In genomic region chr10:106707657-106708056, GRCh38 we compare ENCODE assay signal across 15 cellular contexts.
DNase-seq lines count a peak whose midpoint lies in the region; ATAC-seq and TF ChIP-seq lines count a peak whose summit lies in the region.
"Had no signal": no experiment of that assay in that cellular context is flagged by ENCODE, and none has a peak within 500 bp of the region (broad histone marks: within the 10 kb centered on the region; RNA-seq: fewer than 3 reads in every experiment).

No MANE protein-coding gene starts in this region.

- H3K4me3 Mint-ChIP-seq in WTC11 (peak overlapping the region; percentile 28), type B pancreatic cell (no peak overlapping the region)
- H3K4me3 Mint-ChIP-seq: B cell; CD4-positive, alpha-beta memory T cell had no signal

- no peaks in the 10 kb centered on the region for H3K27me3 ChIP-seq in H7 (ENCODE audit: control insufficient read depth, insufficient read depth, low read length)
- H3K27me3 ChIP-seq in iPS-20b (ENCODE audit: insufficient read depth, low read length), result no peaks in the 10 kb centered on the region
- no peaks in the 10 kb centered on the region for H3K27me3 ChIP-seq in upper lobe of right lung

- H3K4me3 ChIP-seq in H7 (ENCODE audit: insufficient read depth, low read depth, low read length) (no peak overlapping the region), iPS-20b (ENCODE audit: low read length) (peak overlapping the region; percentile 6; the same call in 1 of the 2 replicates), upper lobe of right lung (no peak overlapping the region)

- H3K36me3 ChIP-seq in H7 (replicated peaks; ENCODE audit: control insufficient read depth, insufficient read depth, low read length) (no peaks in the 10 kb centered on the region), iPS-20b (ENCODE audit: insufficient read depth, low read depth, low read length) (no peaks in the 10 kb centered on the region), upper lobe of right lung (no peaks in the 10 kb centered on the region)

- H3K27me3 Mint-ChIP-seq in WTC11 (ENCODE audit: low read depth) (no peaks in the 10 kb centered on the region; the same call in 1 of the 2 replicates), type B pancreatic cell (peaks cover 18% of the 10 kb centered on the region)

- no peak for TF ChIP-seq CTCF in WTC11 (IDR thresholded peaks at IDR 0.05)
- no peak for TF ChIP-seq CTCF in upper lobe of right lung (IDR thresholded peaks at IDR 0.05)
- TF ChIP-seq CTCF in type B pancreatic cell (conservative IDR thresholded peaks at IDR 0.05), result no peak

- POLR2A ChIA-PET in WTC11 (lab: Charles Lee), result interaction anchor here (0.5 kb wide), 1 partner anchor 469 kb away, joined by 10 read pairs; no protein-coding TSS in a partner anchor

- peaks cover 15% of the 10 kb centered on the region for H3K4me1 ChIP-seq in iPS-20b (ENCODE audit: insufficient read depth, low read length)
- H3K4me1 ChIP-seq in upper lobe of right lung, result no peaks in the 10 kb centered on the region

- H3K9me3 ChIP-seq in iPS-20b (ENCODE audit: insufficient read depth, low read depth, low read length) (no peaks in the 10 kb centered on the region), upper lobe of right lung (no peaks in the 10 kb centered on the region)

- H3K9me3 Mint-ChIP-seq in WTC11 (peaks cover 12% of the 10 kb centered on the region), type B pancreatic cell (no peaks in the 10 kb centered on the region)

- H3K27ac Mint-ChIP-seq in WTC11, result peak overlapping the region; percentile 89
- H3K27ac Mint-ChIP-seq in type B pancreatic cell, result no peak overlapping the region
- H3K27ac Mint-ChIP-seq: B cell; CD4-positive, alpha-beta memory T cell had no signal

- DNase-seq in H7, result peak; percentile 8
- peak; percentile 10 for DNase-seq in WTC11 (ENCODE audit: low spot score)
- no peak for DNase-seq in upper lobe of right lung
- DNase-seq in GF-D8 (lab: John Stamatoyannopoulos, UW), result no peak
- no peak for DNase-seq in Ammon's horn (ENCODE audit: low spot score)
- DNase-seq in type B pancreatic cell (ENCODE audit: extremely low spot score, unreplicated experiment), result no peak
- DNase-seq: ACHN; C1 segment of cervical spinal cord; CD4-positive, alpha-beta memory T cell; DMS79; GOT3 had no signal

- CTCF ChIA-PET in WTC11 (lab: Charles Lee), result interaction anchor here (0.6 to 3.0 kb wide), 5 partner anchors 24 to 156 kb away, joined by 3 to 24 read pairs (median 3); no protein-coding TSS in a partner anchor

- no peak overlapping the region for H3K27ac ChIP-seq in iPS-20b (ENCODE audit: low read length)
- H3K27ac ChIP-seq in upper lobe of right lung, result no peak overlapping the region
- H3K27ac ChIP-seq: HL-60 had no signal

- peaks cover 10% of the 10 kb centered on the region for H3K36me3 Mint-ChIP-seq in WTC11
- H3K36me3 Mint-ChIP-seq in type B pancreatic cell, result no peaks in the 10 kb centered on the region
- H3K36me3 Mint-ChIP-seq: CD4-positive, alpha-beta memory T cell had no signal

- ATAC-seq in WTC11 (peak; percentile 15), upper lobe of right lung (peak; percentile 40)
- ATAC-seq: HCT116 had no signal

- intact Hi-C loops in upper lobe of right lung (cut with DNase I), result no loop called here

- H3K4me1 Mint-ChIP-seq in WTC11, result peaks cover 49% of the 10 kb centered on the region
- peaks cover 16% of the 10 kb centered on the region for H3K4me1 Mint-ChIP-seq in type B pancreatic cell (ENCODE audit: unreplicated experiment)
- H3K4me1 Mint-ChIP-seq: B cell; CD4-positive, alpha-beta memory T cell had no signal

- H3K9ac ChIP-seq in iPS-20b (ENCODE audit: low read depth, low read length), result no peak overlapping the region

TF ChIP-seq in WTC11, 78 proteins besides CTCF, POLR2A, EP300 and RAD21:
- TF ChIP-seq ZNF219 (CRISPR knock-in tag; IDR thresholded peaks at IDR 0.05; ENCODE audit: borderline replicate concordance) (no peak), FOXP4 (CRISPR knock-in tag; IDR thresholded peaks at IDR 0.05) (peak; percentile 61; the same call in 1 of the 2 replicates)
TF ChIP-seq in WTC11: peak in this region for 1.

Comparison
In these comparisons a context has a peak if more than half of its experiments do, and no peak if none do; other contexts are left out.
1. DNase-seq: peak in H7 (single experiment) and WTC11 (single experiment); none in upper lobe of right lung (single experiment), GF-D8 (single experiment), Ammon's horn (single experiment) and type B pancreatic cell (single experiment).